ENCODE assay signal across 1 cellular context in genomic region chr16:67279296-67280089, GRCh38.
A peak's percentile ranks its signal among the peaks of the same experiment; 100 is the strongest.
TF ChIP-seq lines count a peak whose summit lies in the region.

Gene PLEKHG4, plus strand, starts transcription at chr16:67279532. Its CDS starts 513 bp downstream, at chr16:67280045.

TF ChIP-seq in K562, 482 proteins besides CTCF, POLR2A, EP300 and RAD21 (continued from another document and continues in another):
- TF ChIP-seq PRDM10 (IDR thresholded peaks at IDR 0.05; ENCODE audit: partially characterized antibody) (no peak), GTF2E2 (tag; IDR thresholded peaks at IDR 0.05) (peak; percentile 78; the same call in 1 of the 2 replicates), ZNF740 (CRISPR knock-in tag; IDR thresholded peaks at IDR 0.05) (0 out of 2 replicates have a peak, but pooled peaks have one; percentile 55), ZNF740 (tag; IDR thresholded peaks at IDR 0.05) (no peak), SREBF2 (CRISPR knock-in tag; IDR thresholded peaks at IDR 0.05) (no peak), MTA2 (IDR thresholded peaks at IDR 0.05; ENCODE audit: low read depth) (no peak), ETV6 (IDR thresholded peaks at IDR 0.05; ENCODE audit: borderline replicate concordance in 1 of 2, low read depth in 2 of 2, low read length in 1 of 2) (no peak), ETV6 (CRISPR knock-in tag; IDR thresholded peaks at IDR 0.05; ENCODE audit: borderline replicate concordance) (0 out of 2 replicates have a peak, but pooled peaks have one; percentile 33), ETV1 (tag; conservative IDR thresholded peaks at IDR 0.05; ENCODE audit: low read depth) (no peak), ZNF785 (CRISPR knock-in tag; IDR thresholded peaks at IDR 0.05) (no peak), ZNF133 (CRISPR knock-in tag; IDR thresholded peaks at IDR 0.05) (no peak), PHF8 (IDR thresholded peaks at IDR 0.05; ENCODE audit: borderline replicate concordance, low read length) (peak; percentile 76; the same call in 1 of the 2 replicates), PHF21A (IDR thresholded peaks at IDR 0.05; ENCODE audit: borderline replicate concordance, low read depth) (0 out of 2 replicates have a peak, but pooled peaks have one; percentile 37), TGIF2 (CRISPR knock-in tag; IDR thresholded peaks at IDR 0.05) (0 out of 2 replicates have a peak, but pooled peaks have one; percentile 69), KLF16 (IDR thresholded peaks at IDR 0.05) (no peak), HDAC8 (tag; IDR thresholded peaks at IDR 0.05) (0 out of 2 replicates have a peak, but pooled peaks have one; percentile 40), ZNF263 (CRISPR knock-in tag; IDR thresholded peaks at IDR 0.05; ENCODE audit: borderline replicate concordance) (no peak), CXXC5 (CRISPR knock-in tag; IDR thresholded peaks at IDR 0.05) (peak; percentile 96), PTTG1 (tag; IDR thresholded peaks at IDR 0.05; ENCODE audit: low read depth) (no peak), ZNF668 (CRISPR knock-in tag; IDR thresholded peaks at IDR 0.05) (peak; percentile 44; the same call in 1 of the 2 replicates), NONO (IDR thresholded peaks at IDR 0.05; ENCODE audit: low read depth in 2 of 2, low read length in 1 of 2) (peak in 1 of 2 experiments; percentile 77; a peak in 2 of 4 replicates), CAMTA2 (CRISPR knock-in tag; conservative IDR thresholded peaks at IDR 0.05) (0 out of 2 replicates have a peak, but pooled peaks have one; percentile 68), SAFB (IDR thresholded peaks at IDR 0.05; ENCODE audit: borderline replicate concordance, low read depth, low read length) (peak; percentile 86), ZNF445 (CRISPR knock-in tag; IDR thresholded peaks at IDR 0.05; ENCODE audit: low read depth) (no peak), BRD9 (IDR thresholded peaks at IDR 0.05; ENCODE audit: low read depth, partially characterized antibody) (no peak), XRCC5 (IDR thresholded peaks at IDR 0.05; ENCODE audit: low read depth, low read length) (peak; percentile 62; the same call in 1 of the 2 replicates), CBX2 (IDR thresholded peaks at IDR 0.05; ENCODE audit: insufficient read depth, low read length, poor library complexity, severe bottlenecking) (no peak), DACH1 (IDR thresholded peaks at IDR 0.05; ENCODE audit: partially characterized antibody) (peak; percentile 23), HCFC1 (IDR thresholded peaks at IDR 0.05; ENCODE audit: low read depth, low read length) (peak; percentile 66; the same call in 1 of the 2 replicates), CHD2 (IDR thresholded peaks at IDR 0.05; ENCODE audit: low read depth, low read length) (no peak)
- TF ChIP-seq, protein P1, sequence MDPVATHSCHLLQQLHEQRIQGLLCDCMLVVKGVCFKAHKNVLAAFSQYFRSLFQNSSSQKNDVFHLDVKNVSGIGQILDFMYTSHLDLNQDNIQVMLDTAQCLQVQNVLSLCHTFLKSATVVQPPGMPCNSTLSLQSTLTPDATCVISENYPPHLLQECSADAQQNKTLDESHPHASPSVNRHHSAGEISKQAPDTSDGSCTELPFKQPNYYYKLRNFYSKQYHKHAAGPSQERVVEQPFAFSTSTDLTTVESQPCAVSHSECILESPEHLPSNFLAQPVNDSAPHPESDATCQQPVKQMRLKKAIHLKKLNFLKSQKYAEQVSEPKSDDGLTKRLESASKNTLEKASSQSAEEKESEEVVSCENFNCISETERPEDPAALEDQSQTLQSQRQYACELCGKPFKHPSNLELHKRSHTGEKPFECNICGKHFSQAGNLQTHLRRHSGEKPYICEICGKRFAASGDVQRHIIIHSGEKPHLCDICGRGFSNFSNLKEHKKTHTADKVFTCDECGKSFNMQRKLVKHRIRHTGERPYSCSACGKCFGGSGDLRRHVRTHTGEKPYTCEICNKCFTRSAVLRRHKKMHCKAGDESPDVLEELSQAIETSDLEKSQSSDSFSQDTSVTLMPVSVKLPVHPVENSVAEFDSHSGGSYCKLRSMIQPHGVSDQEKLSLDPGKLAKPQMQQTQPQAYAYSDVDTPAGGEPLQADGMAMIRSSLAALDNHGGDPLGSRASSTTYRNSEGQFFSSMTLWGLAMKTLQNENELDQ (CRISPR knock-in tag; IDR thresholded peaks at IDR 0.05; ENCODE audit: borderline replicate concordance): no peak
- TF ChIP-seq, protein P2, sequence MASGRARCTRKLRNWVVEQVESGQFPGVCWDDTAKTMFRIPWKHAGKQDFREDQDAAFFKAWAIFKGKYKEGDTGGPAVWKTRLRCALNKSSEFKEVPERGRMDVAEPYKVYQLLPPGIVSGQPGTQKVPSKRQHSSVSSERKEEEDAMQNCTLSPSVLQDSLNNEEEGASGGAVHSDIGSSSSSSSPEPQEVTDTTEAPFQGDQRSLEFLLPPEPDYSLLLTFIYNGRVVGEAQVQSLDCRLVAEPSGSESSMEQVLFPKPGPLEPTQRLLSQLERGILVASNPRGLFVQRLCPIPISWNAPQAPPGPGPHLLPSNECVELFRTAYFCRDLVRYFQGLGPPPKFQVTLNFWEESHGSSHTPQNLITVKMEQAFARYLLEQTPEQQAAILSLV (tag; IDR thresholded peaks at IDR 0.05): no peak
- TF ChIP-seq, protein P3, sequence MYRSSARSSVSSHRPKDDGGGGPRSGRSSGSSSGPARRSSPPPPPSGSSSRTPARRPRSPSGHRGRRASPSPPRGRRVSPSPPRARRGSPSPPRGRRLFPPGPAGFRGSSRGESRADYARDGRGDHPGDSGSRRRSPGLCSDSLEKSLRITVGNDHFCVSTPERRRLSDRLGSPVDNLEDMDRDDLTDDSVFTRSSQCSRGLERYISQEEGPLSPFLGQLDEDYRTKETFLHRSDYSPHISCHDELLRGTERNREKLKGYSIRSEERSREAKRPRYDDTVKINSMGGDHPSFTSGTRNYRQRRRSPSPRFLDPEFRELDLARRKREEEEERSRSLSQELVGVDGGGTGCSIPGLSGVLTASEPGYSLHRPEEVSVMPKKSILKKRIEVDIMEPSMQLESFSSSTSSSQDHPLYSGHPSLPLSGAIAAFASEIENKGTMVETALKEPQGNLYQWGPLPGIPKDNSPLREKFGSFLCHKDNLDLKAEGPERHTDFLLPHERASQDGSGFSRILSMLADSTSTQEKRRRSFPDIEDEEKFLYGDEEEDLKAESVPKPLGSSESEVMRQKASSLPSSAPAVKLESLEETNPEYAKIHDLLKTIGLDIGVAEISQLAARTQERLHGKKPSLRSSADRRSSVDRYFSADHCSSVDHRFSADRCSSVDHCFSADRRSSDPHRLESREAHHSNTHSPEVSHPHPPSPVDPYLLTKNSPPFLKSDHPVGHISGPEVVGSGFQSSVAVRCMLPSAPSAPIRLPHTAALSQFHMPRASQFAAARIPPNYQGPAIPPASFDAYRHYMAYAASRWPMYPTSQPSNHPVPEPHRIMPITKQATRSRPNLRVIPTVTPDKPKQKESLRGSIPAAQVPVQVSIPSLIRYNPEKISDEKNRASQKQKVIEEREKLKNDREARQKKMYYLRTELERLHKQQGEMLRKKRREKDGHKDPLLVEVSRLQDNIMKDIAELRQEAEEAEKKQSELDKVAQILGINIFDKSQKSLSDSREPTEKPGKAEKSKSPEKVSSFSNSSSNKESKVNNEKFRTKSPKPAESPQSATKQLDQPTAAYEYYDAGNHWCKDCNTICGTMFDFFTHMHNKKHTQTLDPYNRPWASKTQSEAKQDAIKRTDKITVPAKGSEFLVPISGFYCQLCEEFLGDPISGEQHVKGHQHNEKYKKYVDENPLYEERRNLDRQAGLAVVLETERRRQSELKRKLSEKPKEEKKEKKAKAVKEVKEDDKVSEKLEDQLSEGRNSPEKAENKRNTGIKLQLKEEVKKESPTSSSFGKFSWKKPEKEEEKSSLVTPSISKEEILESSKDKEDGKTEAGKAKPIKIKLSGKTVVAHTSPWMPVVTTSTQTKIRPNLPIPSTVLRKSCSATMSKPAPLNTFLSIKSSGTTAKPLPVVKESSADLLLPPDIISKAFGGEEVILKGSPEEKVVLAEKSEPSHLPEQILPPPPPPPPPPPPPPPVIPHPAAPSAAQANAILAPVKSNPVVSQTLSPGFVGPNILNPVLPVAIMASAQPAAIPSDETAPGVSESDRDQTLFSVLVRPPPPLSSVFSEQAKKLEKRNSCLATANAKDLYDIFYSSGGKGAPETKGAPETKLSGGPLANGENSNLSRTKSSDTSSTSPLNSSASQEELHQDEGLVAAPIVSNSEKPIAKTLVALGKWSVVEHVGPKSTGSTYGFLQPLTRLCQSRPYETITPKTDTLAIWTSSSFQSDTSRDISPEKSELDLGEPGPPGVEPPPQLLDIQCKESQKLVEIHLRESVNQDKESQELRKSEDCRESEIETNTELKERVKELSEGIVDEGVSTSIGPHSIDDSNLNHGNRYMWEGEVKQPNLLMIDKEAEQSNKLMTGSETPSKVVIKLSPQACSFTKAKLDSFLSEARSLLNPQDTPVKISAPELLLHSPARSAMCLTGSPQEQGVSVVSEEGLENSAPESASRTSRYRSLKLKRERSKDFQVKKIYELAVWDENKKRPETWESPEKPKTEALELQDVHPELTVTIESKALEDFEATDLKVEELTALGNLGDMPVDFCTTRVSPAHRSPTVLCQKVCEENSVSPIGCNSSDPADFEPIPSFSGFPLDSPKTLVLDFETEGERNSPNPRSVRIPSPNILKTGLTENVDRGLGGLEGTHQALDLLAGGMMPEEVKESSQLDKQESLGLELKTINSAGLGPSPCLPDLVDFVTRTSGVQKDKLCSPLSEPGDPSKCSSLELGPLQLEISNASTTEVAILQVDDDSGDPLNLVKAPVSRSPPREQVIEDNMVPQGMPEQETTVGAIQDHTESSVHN (IDR thresholded peaks at IDR 0.05; ENCODE audit: borderline replicate concordance in 1 of 2, low read depth in 1 of 2): no peak
- TF ChIP-seq, protein P4, sequence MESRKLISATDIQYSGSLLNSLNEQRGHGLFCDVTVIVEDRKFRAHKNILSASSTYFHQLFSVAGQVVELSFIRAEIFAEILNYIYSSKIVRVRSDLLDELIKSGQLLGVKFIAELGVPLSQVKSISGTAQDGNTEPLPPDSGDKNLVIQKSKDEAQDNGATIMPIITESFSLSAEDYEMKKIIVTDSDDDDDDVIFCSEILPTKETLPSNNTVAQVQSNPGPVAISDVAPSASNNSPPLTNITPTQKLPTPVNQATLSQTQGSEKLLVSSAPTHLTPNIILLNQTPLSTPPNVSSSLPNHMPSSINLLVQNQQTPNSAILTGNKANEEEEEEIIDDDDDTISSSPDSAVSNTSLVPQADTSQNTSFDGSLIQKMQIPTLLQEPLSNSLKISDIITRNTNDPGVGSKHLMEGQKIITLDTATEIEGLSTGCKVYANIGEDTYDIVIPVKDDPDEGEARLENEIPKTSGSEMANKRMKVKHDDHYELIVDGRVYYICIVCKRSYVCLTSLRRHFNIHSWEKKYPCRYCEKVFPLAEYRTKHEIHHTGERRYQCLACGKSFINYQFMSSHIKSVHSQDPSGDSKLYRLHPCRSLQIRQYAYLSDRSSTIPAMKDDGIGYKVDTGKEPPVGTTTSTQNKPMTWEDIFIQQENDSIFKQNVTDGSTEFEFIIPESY (CRISPR knock-in tag; IDR thresholded peaks at IDR 0.05): peak; percentile 44; the same call in 1 of the 2 replicates
- TF ChIP-seq, protein P5, sequence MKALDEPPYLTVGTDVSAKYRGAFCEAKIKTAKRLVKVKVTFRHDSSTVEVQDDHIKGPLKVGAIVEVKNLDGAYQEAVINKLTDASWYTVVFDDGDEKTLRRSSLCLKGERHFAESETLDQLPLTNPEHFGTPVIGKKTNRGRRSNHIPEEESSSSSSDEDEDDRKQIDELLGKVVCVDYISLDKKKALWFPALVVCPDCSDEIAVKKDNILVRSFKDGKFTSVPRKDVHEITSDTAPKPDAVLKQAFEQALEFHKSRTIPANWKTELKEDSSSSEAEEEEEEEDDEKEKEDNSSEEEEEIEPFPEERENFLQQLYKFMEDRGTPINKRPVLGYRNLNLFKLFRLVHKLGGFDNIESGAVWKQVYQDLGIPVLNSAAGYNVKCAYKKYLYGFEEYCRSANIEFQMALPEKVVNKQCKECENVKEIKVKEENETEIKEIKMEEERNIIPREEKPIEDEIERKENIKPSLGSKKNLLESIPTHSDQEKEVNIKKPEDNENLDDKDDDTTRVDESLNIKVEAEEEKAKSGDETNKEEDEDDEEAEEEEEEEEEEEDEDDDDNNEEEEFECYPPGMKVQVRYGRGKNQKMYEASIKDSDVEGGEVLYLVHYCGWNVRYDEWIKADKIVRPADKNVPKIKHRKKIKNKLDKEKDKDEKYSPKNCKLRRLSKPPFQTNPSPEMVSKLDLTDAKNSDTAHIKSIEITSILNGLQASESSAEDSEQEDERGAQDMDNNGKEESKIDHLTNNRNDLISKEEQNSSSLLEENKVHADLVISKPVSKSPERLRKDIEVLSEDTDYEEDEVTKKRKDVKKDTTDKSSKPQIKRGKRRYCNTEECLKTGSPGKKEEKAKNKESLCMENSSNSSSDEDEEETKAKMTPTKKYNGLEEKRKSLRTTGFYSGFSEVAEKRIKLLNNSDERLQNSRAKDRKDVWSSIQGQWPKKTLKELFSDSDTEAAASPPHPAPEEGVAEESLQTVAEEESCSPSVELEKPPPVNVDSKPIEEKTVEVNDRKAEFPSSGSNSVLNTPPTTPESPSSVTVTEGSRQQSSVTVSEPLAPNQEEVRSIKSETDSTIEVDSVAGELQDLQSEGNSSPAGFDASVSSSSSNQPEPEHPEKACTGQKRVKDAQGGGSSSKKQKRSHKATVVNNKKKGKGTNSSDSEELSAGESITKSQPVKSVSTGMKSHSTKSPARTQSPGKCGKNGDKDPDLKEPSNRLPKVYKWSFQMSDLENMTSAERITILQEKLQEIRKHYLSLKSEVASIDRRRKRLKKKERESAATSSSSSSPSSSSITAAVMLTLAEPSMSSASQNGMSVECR (CRISPR knock-in tag; IDR thresholded peaks at IDR 0.05): 0 out of 2 replicates have a peak, but pooled peaks have one; percentile 77
